Comparison of ENCODE assay signal across 6 cellular contexts in genomic region chr19:31981545-31981944, GRCh38.
"Had no signal": no experiment of that assay in that cellular context is flagged by ENCODE, and none has a peak within 500 bp of the region (broad histone marks: within the 10 kb centered on the region; RNA-seq: fewer than 3 reads in every experiment).

No MANE protein-coding gene starts in this region.

- ATAC-seq: GM23338, HepG2 had no signal

- H3K27ac ChIP-seq: HL-60 had no signal

- H3K4me3 ChIP-seq: GM23338 had no signal

- H3K4me2 ChIP-seq: GM23338 had no signal

- DNase-seq: H9, HCEC 1CT, KBM-7 had no signal

- H2AFZ ChIP-seq: GM23338 had no signal
